Comparison of ENCODE assay signal across 1 cellular context in genomic region chr19:53823380-53824120, GRCh38.
TF ChIP-seq lines count a peak whose summit lies in the region.

No MANE protein-coding gene starts in this region.

TF ChIP-seq in HCT116, 20 proteins besides CTCF, POLR2A, EP300 and RAD21 (continued from another document):
- TF ChIP-seq REST (IDR thresholded peaks at IDR 0.05; ENCODE audit: low read depth) (no peak), CEBPB (IDR thresholded peaks at IDR 0.05; ENCODE audit: low read depth) (no peak), ATF3 (IDR thresholded peaks at IDR 0.05) (no peak), FOSL1 (IDR thresholded peaks at IDR 0.05; ENCODE audit: low read depth) (no peak)
